In genomic region chr7:152430857-152431256, GRCh38 we compare ENCODE assay signal across 29 cellular contexts. TPM values are rescaled to one million over a fixed set of nuclear protein-coding genes. Genes with fewer than 3 reads are reported as not detected.
A peak's percentile ranks its signal among the peaks of the same experiment; 100 is the strongest.
DNase-seq lines count a peak whose midpoint lies in the region; ATAC-seq, FAIRE-seq and TF ChIP-seq lines count a peak whose summit lies in the region.
"Had no signal": no experiment of that assay in that cellular context is flagged by ENCODE, and none has a peak within 500 bp of the region (broad histone marks: within the 10 kb centered on the region; RNA-seq: fewer than 3 reads in every experiment).

No MANE protein-coding gene starts in this region.

- H3F3A ChIP-seq in DOHH2 (ENCODE audit: control insufficient read depth, insufficient read depth) (peaks cover 18% of the 10 kb centered on the region), OCI-LY1 (ENCODE audit: insufficient read depth, low read length) (no peaks in the 10 kb centered on the region)

- H4K12ac ChIP-seq in trophoblast cell (ENCODE audit: low read depth, low read length): no peak overlapping the region

- peak overlapping the region; percentile 79 for H3K4ac ChIP-seq in trophoblast cell (ENCODE audit: low read depth, low read length)

- peaks cover 10% of the 10 kb centered on the region for H3K79me1 ChIP-seq in trophoblast cell (ENCODE audit: low read length)

- TF ChIP-seq EP300 in K562 (IDR thresholded peaks at IDR 0.05; ENCODE audit: low read length): no peak

- peaks cover 11% of the 10 kb centered on the region for H3K36me3 Mint-ChIP-seq in MCF 10A (ENCODE audit: insufficient read depth, unreplicated experiment)
- H3K36me3 Mint-ChIP-seq: mesothelial cell of epicardium, naive B cell had no signal

- H2AK5ac ChIP-seq in trophoblast cell (ENCODE audit: low read length): no peak overlapping the region

- TF ChIP-seq CTCF in DOHH2 (IDR thresholded peaks at IDR 0.05; ENCODE audit: low read depth, low read length, poor library complexity, severe bottlenecking) (no peak), OCI-LY1 (IDR thresholded peaks at IDR 0.05; ENCODE audit: low read length) (no peak), K562 (IDR thresholded peaks at IDR 0.05 in 2 of 3, conservative IDR thresholded peaks at IDR 0.05 in 1 of 3; ENCODE audit: insufficient read depth in 2 of 3, low read depth in 1 of 3, low read length in 3 of 3) (no peak), MCF 10A (IDR thresholded peaks at IDR 0.05; ENCODE audit: unreplicated experiment) (no peak)

- H3K27me3 ChIP-seq in DOHH2 (ENCODE audit: control insufficient read depth, low read length) (no peaks in the 10 kb centered on the region), OCI-LY1 (ENCODE audit: insufficient read depth, low read length) (no peaks in the 10 kb centered on the region), K562 (ENCODE audit: control insufficient read depth in 2 of 2, insufficient read depth in 2 of 2, low read length in 2 of 2) (no peaks in the 10 kb centered on the region), trophoblast cell (ENCODE audit: insufficient read depth, low read length) (no peaks in the 10 kb centered on the region)
- H3K27me3 ChIP-seq: esophagus muscularis mucosa had no signal

- no peaks in the 10 kb centered on the region for H3K9me3 Mint-ChIP-seq in MCF 10A (ENCODE audit: unreplicated experiment)
- H3K9me3 Mint-ChIP-seq: activated CD4-positive, alpha-beta memory T cell treated with anti-CD3 and anti-CD28 coated beads, Interleukin-2, amount 10 ng/mL, durations not matched to agents 7 days and 5 days; dendritic cell treated with granulocyte-macrophage colony-stimulating factor and Interleukin-4, amounts not matched to agents 40 ng/mL and 50 ng/mL, for 4 days; mesothelial cell of epicardium; naive B cell; stimulated activated effector memory CD8-positive, alpha-beta T cell treated with anti-CD3 and anti-CD28 coated beads, Interleukin-12 subunit alpha, Interleukin-12 subunit beta, amount 100 ng/mL, for 72 hours; T-helper 1 cell treated with Interleukin-12 subunit alpha and Interleukin-12 subunit beta and Interleukin-4 antibody, amounts not matched to agents 30 μg/mL and 1 μg/mL, for 36 hours; type B pancreatic cell had no signal

- no peak overlapping the region for H2BK5ac ChIP-seq in trophoblast cell (ENCODE audit: low read depth, low read length, poor library complexity)

- ATAC-seq in K562 (no peak), HG03439 (IDR thresholded peaks at IDR 0.05; ENCODE audit: unreplicated experiment) (no peak), HG03378 (IDR thresholded peaks at IDR 0.05; ENCODE audit: unreplicated experiment) (no peak)
- ATAC-seq: activated CD4-positive, CD25-positive, alpha-beta regulatory T cell treated with anti-CD3 and anti-CD28 coated beads, Interleukin-2, amount 50 U/mL, for 24 hours; stimulated activated effector memory CD8-positive, alpha-beta T cell treated with anti-CD3 and anti-CD28 coated beads, Interleukin-12 subunit alpha, Interleukin-12 subunit beta, amount 100 ng/mL, for 72 hours had no signal

- H3K14ac ChIP-seq in trophoblast cell (ENCODE audit: low read length): no peak overlapping the region

- H3K79me2 ChIP-seq in DOHH2 (ENCODE audit: control insufficient read depth, low read length) (peaks cover 98% of the 10 kb centered on the region), OCI-LY1 (ENCODE audit: insufficient read depth, low read length) (peaks cover 89% of the 10 kb centered on the region), K562 (ENCODE audit: control insufficient read depth, insufficient read depth, low read length) (peaks cover 97% of the 10 kb centered on the region), trophoblast cell (ENCODE audit: control insufficient read depth, insufficient read depth, low read length, poor library complexity) (peaks cover 13% of the 10 kb centered on the region)

- no peaks in the 10 kb centered on the region for H3K27me3 Mint-ChIP-seq in MCF 10A (ENCODE audit: insufficient read depth, unreplicated experiment)
- H3K27me3 Mint-ChIP-seq: activated CD4-positive, alpha-beta memory T cell treated with anti-CD3 and anti-CD28 coated beads, Interleukin-2, amount 10 ng/mL, durations not matched to agents 7 days and 5 days; dendritic cell treated with granulocyte-macrophage colony-stimulating factor and Interleukin-4, amounts not matched to agents 40 ng/mL and 50 ng/mL, for 4 days; naive B cell; type B pancreatic cell had no signal

- intact Hi-C loops in K562 (cut with micrococcal nuclease): loop anchor here (5.0 kb wide), 1 partner anchor 59 kb away; no protein-coding TSS in a partner anchor
- intact Hi-C loops in MCF 10A (cut with micrococcal nuclease): no loop called here

- no peak overlapping the region for H2BK12ac ChIP-seq in trophoblast cell (ENCODE audit: low read length)

- H3K9me1 ChIP-seq in K562 (ENCODE audit: control insufficient read depth, insufficient read depth, low read length): peaks cover 11% of the 10 kb centered on the region

- H3K9me2 ChIP-seq in DOHH2 (replicated peaks; ENCODE audit: control insufficient read depth, low read length) (no peaks in the 10 kb centered on the region), OCI-LY1 (ENCODE audit: low read depth, low read length) (no peaks in the 10 kb centered on the region)

- no peak overlapping the region for H3K18ac ChIP-seq in trophoblast cell (ENCODE audit: low read length)

- 41% methylated on average over 3 of the region's 3 CpGs for WGBS in K562 (ENCODE audit: insufficient coverage, low coverage, missing lambda C conversion rate)
- WGBS in trophoblast cell (ENCODE audit: extremely low coverage, insufficient coverage, insufficient read length): no CpG with 5 or more reads among the region's 3 CpGs

- no peak overlapping the region for H4K91ac ChIP-seq in trophoblast cell (ENCODE audit: low read depth, low read length)

- H3K4me1 ChIP-seq in DOHH2 (ENCODE audit: control insufficient read depth, low read length) (peaks cover 35% of the 10 kb centered on the region), OCI-LY1 (ENCODE audit: insufficient read depth, low read length, severe bottlenecking) (peaks cover 46% of the 10 kb centered on the region), K562 (replicated peaks in 1 of 2; ENCODE audit: control insufficient read depth in 2 of 2, insufficient read depth in 2 of 2, low read length in 2 of 2) (peaks cover 17 to 27% of the 10 kb centered on the region in 2 experiments), trophoblast cell (ENCODE audit: control insufficient read depth in 1 of 2, insufficient read depth in 2 of 2, low read length in 2 of 2) (no peaks in the 10 kb centered on the region)

- H4K20me1 ChIP-seq in DOHH2 (ENCODE audit: control insufficient read depth, insufficient read depth, low read depth, low read length) (peaks cover 33% of the 10 kb centered on the region), OCI-LY1 (ENCODE audit: insufficient read depth, low read length) (0 out of 2 replicates have a peak, but pooled peaks cover 3% of the 10 kb centered on the region), K562 (replicated peaks; ENCODE audit: control insufficient read depth, insufficient read depth, low read length) (peaks cover 33% of the 10 kb centered on the region; the same call in 1 of the 2 replicates)

- in situ Hi-C loops in K562 (cut with MboI): no loop called here

- no peak overlapping the region for H3K27ac Mint-ChIP-seq in MCF 10A (ENCODE audit: low read depth, unreplicated experiment)
- H3K27ac Mint-ChIP-seq: activated CD4-positive, alpha-beta memory T cell treated with anti-CD3 and anti-CD28 coated beads, Interleukin-2, amount 10 ng/mL, durations not matched to agents 7 days and 5 days; dendritic cell treated with granulocyte-macrophage colony-stimulating factor and Interleukin-4, amounts not matched to agents 40 ng/mL and 50 ng/mL, for 4 days; endodermal cell; mesothelial cell of epicardium; stimulated activated effector memory CD8-positive, alpha-beta T cell treated with anti-CD3 and anti-CD28 coated beads, Interleukin-12 subunit alpha, Interleukin-12 subunit beta, amount 100 ng/mL, for 72 hours; T-helper 1 cell treated with Interleukin-12 subunit alpha and Interleukin-12 subunit beta and Interleukin-4 antibody, amounts not matched to agents 30 μg/mL and 1 μg/mL, for 36 hours; type B pancreatic cell had no signal

- H4K8ac ChIP-seq in trophoblast cell (ENCODE audit: low read depth, low read length): no peak overlapping the region

- no peak for TF ChIP-seq RAD21 in K562 (CRISPR knock-in tag; conservative IDR thresholded peaks at IDR 0.05 in 1 of 2, IDR thresholded peaks at IDR 0.05 in 1 of 2)

- no peak overlapping the region for H3K4me3 Mint-ChIP-seq in MCF 10A (ENCODE audit: unreplicated experiment)
- H3K4me3 Mint-ChIP-seq: activated CD4-positive, alpha-beta memory T cell treated with anti-CD3 and anti-CD28 coated beads, Interleukin-2, amount 10 ng/mL, durations not matched to agents 7 days and 5 days; dendritic cell treated with granulocyte-macrophage colony-stimulating factor and Interleukin-4, amounts not matched to agents 40 ng/mL and 50 ng/mL, for 4 days; endodermal cell; mesothelial cell of epicardium; stimulated activated effector memory CD8-positive, alpha-beta T cell treated with anti-CD3 and anti-CD28 coated beads, Interleukin-12 subunit alpha, Interleukin-12 subunit beta, amount 100 ng/mL, for 72 hours; T-helper 1 cell treated with Interleukin-12 subunit alpha and Interleukin-12 subunit beta and Interleukin-4 antibody, amounts not matched to agents 30 μg/mL and 1 μg/mL, for 36 hours had no signal

- no peak for DNase-seq in K562 (ENCODE audit: extremely low read depth in 1 of 4, low spot score in 3 of 4)
- no peak for DNase-seq in trophoblast cell
- no peak for DNase-seq in MCF 10A (ENCODE audit: unreplicated experiment)
- DNase-seq: activated CD4-positive, alpha-beta memory T cell treated with anti-CD3 and anti-CD28 coated beads, Interleukin-2, amount 10 ng/mL, durations not matched to agents 7 days and 5 days; central memory CD4-positive, alpha-beta T cell; DMS79; endodermal cell; foreskin fibroblast; KBM-7; MM.1S; naive B cell; NCI-H1105 treated with DMSO at 0.1 percent for 48 hours; NCI-H187 treated with DMSO at 0.1 percent for 48 hours; NCI-H2171 treated with DMSO at 0.1 percent for 48 hours; NCI-H510A had no signal

- no peaks in the 10 kb centered on the region for H3K9me3 ChIP-seq in DOHH2 (ENCODE audit: control insufficient read depth, insufficient read depth, low read length)
- no peaks in the 10 kb centered on the region for H3K9me3 ChIP-seq in OCI-LY1 (ENCODE audit: low read length)
- no peaks in the 10 kb centered on the region for H3K9me3 ChIP-seq in K562 (replicated peaks; ENCODE audit: control insufficient read depth, insufficient read depth, low read depth, low read length)
- no peaks in the 10 kb centered on the region for H3K9me3 ChIP-seq in trophoblast cell (ENCODE audit: insufficient read depth, low read depth, low read length)
- H3K9me3 ChIP-seq: esophagus muscularis mucosa had no signal

- POLR2A ChIA-PET in K562 (lab: Yijun Ruan, JAX) (no interaction called here), MCF 10A (lab: Yijun Ruan, JAX) (no interaction called here)

- H3K27ac ChIP-seq in DOHH2 (ENCODE audit: low read depth, low read length) (no peak overlapping the region), OCI-LY1 (ENCODE audit: low read depth, low read length, poor library complexity, severe bottlenecking) (peak overlapping the region; percentile 12), K562 (ENCODE audit: extremely low read depth, low read depth, low read length) (peak overlapping the region; percentile 15; the same call in 1 of the 3 replicates), trophoblast cell (ENCODE audit: low read depth, low read length) (no peak overlapping the region)
- H3K27ac ChIP-seq: C4-2B, esophagus muscularis mucosa, SK-N-MC had no signal

- H3K4me3 ChIP-seq in DOHH2 (ENCODE audit: low read length) (no peak overlapping the region; the same call in 1 of the 2 replicates), OCI-LY1 (ENCODE audit: low read depth, low read length, poor library complexity, severe bottlenecking) (no peak overlapping the region), K562 (no peak overlapping the region), trophoblast cell (ENCODE audit: low read depth, low read length) (no peak overlapping the region)
- H3K4me3 ChIP-seq: esophagus muscularis mucosa, SK-N-MC had no signal

- H3K4me2 ChIP-seq in DOHH2 (ENCODE audit: low read length): 0 out of 2 replicates have a peak overlapping the region, but pooled peaks have one; percentile 27
- peak overlapping the region; percentile 40 for H3K4me2 ChIP-seq in OCI-LY1 (ENCODE audit: low read length)
- peak overlapping the region; percentile 14; the same call in 1 of the 2 replicates for H3K4me2 ChIP-seq in K562 (ENCODE audit: insufficient read depth, low read length)
- H3K4me2 ChIP-seq in trophoblast cell (ENCODE audit: low read length): no peak overlapping the region

- TF ChIP-seq POLR2A in K562 (conservative IDR thresholded peaks at IDR 0.05): no peak

- peaks cover 20% of the 10 kb centered on the region for H3K36me3 ChIP-seq in DOHH2 (ENCODE audit: control insufficient read depth, low read length)
- peaks cover 4% of the 10 kb centered on the region; the same call in 1 of the 2 replicates for H3K36me3 ChIP-seq in OCI-LY1 (ENCODE audit: insufficient read depth, low read length)
- peaks cover 2% of the 10 kb centered on the region; the same call in 1 of the 3 replicates for H3K36me3 ChIP-seq in K562 (ENCODE audit: control insufficient read depth, insufficient read depth, low read length)
- no peaks in the 10 kb centered on the region for H3K36me3 ChIP-seq in trophoblast cell (ENCODE audit: control insufficient read depth in 1 of 2, insufficient read depth in 2 of 2, low read length in 2 of 2)
- H3K36me3 ChIP-seq: esophagus muscularis mucosa had no signal

- H3K4me1 Mint-ChIP-seq in MCF 10A (ENCODE audit: insufficient read depth, unreplicated experiment): peaks cover 20% of the 10 kb centered on the region

- CTCF ChIA-PET in K562 (lab: Yijun Ruan, JAX; ENCODE audit: low intra/inter-chr PET ratio) (no interaction called here), MCF 10A (lab: Yijun Ruan, JAX) (no interaction called here)

- H3K9ac ChIP-seq in OCI-LY1 (ENCODE audit: low read length) (no peak overlapping the region), K562 (ENCODE audit: insufficient read depth in 1 of 2, low read depth in 2 of 2, low read length in 2 of 2) (no peak overlapping the region), trophoblast cell (ENCODE audit: low read length) (no peak overlapping the region)

- no peak overlapping the region for H2BK120ac ChIP-seq in trophoblast cell (ENCODE audit: insufficient read depth, low read length, poor library complexity)

- no peak overlapping the region for H2AFZ ChIP-seq in OCI-LY1 (ENCODE audit: low read length)
- no peak overlapping the region for H2AFZ ChIP-seq in K562 (ENCODE audit: low read depth, low read length)
- no peak overlapping the region for H2AFZ ChIP-seq in trophoblast cell (ENCODE audit: insufficient read depth, low read length, poor library complexity)

- no peak for FAIRE-seq in K562 (lab: Jason Lieb, UNC)
- FAIRE-seq: HTR-8/SVneo had no signal

- no peak overlapping the region for H3K23ac ChIP-seq in trophoblast cell (ENCODE audit: low read length)

- no TSS peak for BruUV-seq in K562 (replicated peaks; lab: Mats Ljungman, UMichigan)
- no TSS peak for BruUV-seq in MCF 10A (replicated peaks; lab: Mats Ljungman, UMichigan)

RNA-seq across cellular contexts. Expression of gene KMT2C, which starts 4.9 kb away (rescaled TPM):
- total RNA-seq in K562 (2011; cell fraction: chromatin; rRNA removed; ENCODE audit: low replicate concordance): 166 and 463 TPM in 2 replicates
- total RNA-seq in K562 (2011; cell fraction: nucleolus; rRNA removed): 68.5 and 102 TPM in 2 replicates
- 172 and 242 TPM in 2 replicates for total RNA-seq in K562 (2011; cell fraction: nucleoplasm; rRNA removed)
- total RNA-seq in K562 (2014; rRNA removed) (28.5 and 35.6 TPM in 2 replicates), K562 (2014; rRNA removed; fragmentation: Illumina TruSeq; extraction: Trizol) (35.8 and 36.2 TPM in 2 replicates), K562 (2015; rRNA removed; fragmentation: Illumina TruSeq; extraction: Trizol) (34.4 and 36.6 TPM in 2 replicates), K562 (2021) (62.1 and 67.8 TPM in 2 replicates), MCF 10A (2022) (47.6 and 54.6 TPM in 2 replicates)
- polyA plus RNA-seq in K562 (2011; rRNA removed) (18.3 and 18.9 TPM in 2 replicates), K562 (2014; fragmentation: Illumina TruSeq; extraction: Trizol) (27.1 and 27.3 TPM in 2 replicates), K562 (2014; fragmentation: Nextera tagmentation; extraction: Ambion mirVana) (10 to 100 TPM in 1 of 2 experiments, 1 to 10 TPM in 1; 4.9 to 13.0 TPM), K562 (2014; rRNA removed) (19.4 and 21.4 TPM in 2 replicates)
- 11.3 and 15.9 TPM in 2 replicates for polyA plus RNA-seq in K562 (2011; cell fraction: cytosol; rRNA removed)
- polyA plus RNA-seq in K562 (2011; cell fraction: nucleus; rRNA removed): 55.9 and 66.9 TPM in 2 replicates
- polyA plus RNA-seq in K562 (2012): 13.2 and 15.7 TPM in 2 replicates
- polyA minus RNA-seq in K562 (2011; rRNA and poly(A)+ RNA removed): 118 and 126 TPM in 2 replicates
- 40.0 and 46.3 TPM in 2 replicates for polyA minus RNA-seq in K562 (2011; cell fraction: cytosol; rRNA and poly(A)+ RNA removed)
- polyA minus RNA-seq in K562 (2011; cell fraction: nucleus; rRNA and poly(A)+ RNA removed): 89.1 and 146 TPM in 2 replicates
- 26.4 and 28.2 TPM in 2 replicates for polyA plus RNA-seq in trophoblast cell (2013)

Comparison
In these comparisons a context has a peak if more than half of its experiments do, and no peak if none do; other contexts are left out.
1. H3K27ac ChIP-seq: peak in OCI-LY1 (single experiment) and K562 (single experiment); none in DOHH2 (single experiment) and trophoblast cell (single experiment).